5 cellular contexts compared by ENCODE assay signal in genomic region chr5:177771206-177771605, GRCh38. TPM values are rescaled to one million over a fixed set of nuclear protein-coding genes. Genes with fewer than 3 reads are reported as not detected.
"Had no signal": no experiment of that assay in that cellular context is flagged by ENCODE, and none has a peak within 500 bp of the region (broad histone marks: within the 10 kb centered on the region; RNA-seq: fewer than 3 reads in every experiment).

No MANE protein-coding gene starts in this region.

RNA-seq across cellular contexts. Expression of gene FAM153A, which starts 11.5 kb away (rescaled TPM):
- total RNA-seq: ascending aorta, dermis microvascular lymphatic vessel endothelial cell, endothelial cell of umbilical vein, fibroblast of lung, glomerular endothelial cell had no signal
